In the genomic region with DNA sequence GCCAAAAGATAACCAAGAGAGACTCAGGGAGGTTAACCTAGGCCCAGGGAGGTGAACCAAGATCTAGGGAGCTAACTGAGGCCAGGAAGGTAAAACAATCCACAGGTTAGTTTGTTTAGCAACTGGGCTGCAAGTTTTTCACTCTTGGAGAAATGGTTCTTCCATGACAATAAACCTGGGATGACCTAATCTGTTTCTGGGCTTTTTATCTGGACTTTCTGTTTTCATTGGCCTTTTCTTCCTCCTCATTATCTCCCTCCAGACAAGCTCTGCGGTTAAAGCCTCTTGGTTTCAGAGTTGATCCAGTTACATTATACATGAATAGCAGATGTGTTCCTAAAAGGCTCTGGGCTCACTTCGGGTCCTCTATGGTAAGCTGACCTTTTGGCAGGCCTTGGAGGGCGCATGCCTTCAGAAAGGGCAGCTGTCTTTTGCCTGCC, we compare ENCODE assay signal across 19 cellular contexts. TPM values are rescaled to one million over a fixed set of nuclear protein-coding genes. Genes with fewer than 3 reads are reported as not detected.
"Had no signal": no experiment of that assay in that cellular context is flagged by ENCODE, and none has a peak within 500 bp of the region (broad histone marks: within the 10 kb centered on the region; RNA-seq: fewer than 3 reads in every experiment).

No MANE protein-coding gene starts in this region.

- H3K9me3 Mint-ChIP-seq: activated naive CD4-positive, alpha-beta T cell treated with anti-CD3 and anti-CD28 coated beads, Interleukin-2, amount 50 U/mL, for 72 hours; stimulated activated naive CD8-positive, alpha-beta T cell treated with anti-CD3 and anti-CD28 coated beads, Interleukin-15, Interleukin-2, amounts not matched to agents 100 ng/mL and 50 ng/mL, for 24 hours had no signal

- H3K27ac Mint-ChIP-seq: activated naive CD4-positive, alpha-beta T cell treated with anti-CD3 and anti-CD28 coated beads, Interleukin-2, amount 50 U/mL, for 72 hours; stimulated activated naive CD8-positive, alpha-beta T cell treated with anti-CD3 and anti-CD28 coated beads, Interleukin-15, Interleukin-2, amounts not matched to agents 100 ng/mL and 50 ng/mL, for 24 hours had no signal

- H3K36me3 Mint-ChIP-seq: activated naive CD4-positive, alpha-beta T cell treated with anti-CD3 and anti-CD28 coated beads, Interleukin-2, amount 50 U/mL, for 72 hours had no signal

- DNase-seq: activated CD4-positive, alpha-beta T cell treated with anti-CD3 and anti-CD28 coated beads, Interleukin-2, amount 50 U/mL, for 4 hours; activated gamma-delta T cell treated with Interleukin-2 at 50 U/mL for 16 hours; adrenal gland; dorsolateral prefrontal cortex; foreskin melanocyte; glutamatergic neuron; hypothalamus; left ventricle myocardium inferior; mammary epithelial cell; occipital lobe; posterior cingulate gyrus; stimulated activated CD4-positive, alpha-beta T cell treated with anti-CD3 and anti-CD28 coated beads, Interleukin-12 subunit alpha, Interleukin-12 subunit beta, amount 100 ng/mL, for 4 hours; stimulated activated CD4-positive, alpha-beta T cell treated with anti-CD3 and anti-CD28 coated beads, Interleukin-1b, Interleukin-23, amount 100 ng/mL, for 48 hours; stimulated activated CD8-positive, alpha-beta memory T cell treated with anti-CD3 and anti-CD28 coated beads, Interleukin-4, amount 100 ng/mL, for 48 hours; transverse colon; uterus had no signal

- H3K4me3 Mint-ChIP-seq: stimulated activated naive CD8-positive, alpha-beta T cell treated with anti-CD3 and anti-CD28 coated beads, Interleukin-15, Interleukin-2, amounts not matched to agents 100 ng/mL and 50 ng/mL, for 24 hours had no signal

- ATAC-seq: activated naive CD4-positive, alpha-beta T cell treated with anti-CD3 and anti-CD28 coated beads, Interleukin-2, amount 50 U/mL, for 72 hours had no signal

RNA-seq across cellular contexts. Expression of a gene that starts 44.2 kb away (rescaled TPM):
- total RNA-seq: activated naive CD4-positive, alpha-beta T cell treated with anti-CD3 and anti-CD28 coated beads, Interleukin-2, amount 50 U/mL, for 72 hours; cardiac septum; left ventricle myocardium inferior had no signal
